ENCODE assay signal across 11 cellular contexts in the genomic region with DNA sequence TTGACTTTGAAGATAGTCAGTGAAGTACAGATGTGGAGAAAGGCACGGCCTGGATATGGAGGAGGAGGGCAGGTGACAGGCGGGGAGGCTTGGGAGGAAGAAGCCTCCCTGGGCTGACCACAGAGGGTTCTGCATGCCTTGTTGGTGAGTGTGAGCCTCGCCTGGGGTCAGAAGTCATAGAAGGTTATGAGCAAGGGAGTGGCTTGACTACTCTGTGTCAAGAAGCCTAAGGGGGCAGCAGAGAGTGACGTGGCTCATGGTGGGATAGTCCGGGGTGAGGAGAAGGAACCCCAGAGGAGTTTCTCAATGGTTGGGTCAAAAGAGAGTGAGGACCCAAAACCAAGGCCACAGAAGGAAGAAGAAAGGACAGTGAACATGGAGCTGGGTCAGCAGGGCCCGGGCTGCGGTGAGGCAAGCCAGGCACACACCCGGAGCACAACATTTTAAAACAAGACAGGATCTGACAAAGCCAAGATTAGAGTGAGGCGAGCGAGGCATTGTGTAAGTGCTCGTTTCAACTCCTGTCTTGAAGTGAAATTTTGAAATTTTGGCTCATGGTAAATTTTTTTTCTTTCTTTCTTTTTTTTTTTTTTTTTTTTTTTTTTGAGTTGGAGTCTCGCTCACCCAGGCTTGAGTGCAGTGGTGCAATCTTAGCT. TPM values are rescaled to one million over a fixed set of nuclear protein-coding genes. Genes with fewer than 3 reads are reported as not detected.
DNase-seq lines count a peak whose midpoint lies in the region; ATAC-seq and TF ChIP-seq lines count a peak whose summit lies in the region.
"Had no signal": no experiment of that assay in that cellular context is flagged by ENCODE, and none has a peak within 500 bp of the region (broad histone marks: within the 10 kb centered on the region; RNA-seq: fewer than 3 reads in every experiment).

No MANE protein-coding gene starts in this region.

- no peaks in the 10 kb centered on the region for H3K36me3 ChIP-seq in OCI-LY1 (ENCODE audit: insufficient read depth, low read length)
- H3K36me3 ChIP-seq in fibroblast of lung (ENCODE audit: control insufficient read depth, insufficient read depth, low read length), result no peaks in the 10 kb centered on the region

- H3F3A ChIP-seq in OCI-LY1 (ENCODE audit: insufficient read depth, low read length), result no peaks in the 10 kb centered on the region

- peaks cover 3% of the 10 kb centered on the region for H3K9me3 Mint-ChIP-seq in activated naive CD4-positive, alpha-beta T cell treated with anti-CD3 and anti-CD28 coated beads, Interleukin-2, amount 10 ng/mL, durations not matched to agents 7 days and 5 days

- no peaks in the 10 kb centered on the region for H3K9me2 ChIP-seq in OCI-LY1 (ENCODE audit: low read depth, low read length)

- H3K4me1 Mint-ChIP-seq in activated naive CD4-positive, alpha-beta T cell treated with anti-CD3 and anti-CD28 coated beads, Interleukin-2, amount 10 ng/mL, durations not matched to agents 7 days and 5 days, result peaks cover 3% of the 10 kb centered on the region

- H3K4me2 ChIP-seq in OCI-LY1 (ENCODE audit: low read length) (no peak overlapping the region), fibroblast of lung (ENCODE audit: extremely low read depth, insufficient read depth, low read length) (no peak overlapping the region)

- H4K20me1 ChIP-seq in OCI-LY1 (ENCODE audit: insufficient read depth, low read length) (no peaks in the 10 kb centered on the region), fibroblast of lung (ENCODE audit: control insufficient read depth, extremely low read depth, insufficient read depth, low read length) (no peaks in the 10 kb centered on the region)

- H3K27ac ChIP-seq in OCI-LY1 (ENCODE audit: low read depth, low read length, poor library complexity, severe bottlenecking), result no peak overlapping the region
- H3K27ac ChIP-seq in fibroblast of lung (ENCODE audit: insufficient read depth, low read length), result no peak overlapping the region

- in situ Hi-C loops in KBM-7 (cut with MboI; ENCODE audit: low pct_unique_long_range_greater_than_20kb, low sequenced_read_pairs), result no loop called here

- H2AFZ ChIP-seq in OCI-LY1 (ENCODE audit: low read length) (no peak overlapping the region), fibroblast of lung (ENCODE audit: low read length) (no peak overlapping the region)

- no peak for ATAC-seq in GM18498 (IDR thresholded peaks at IDR 0.05; ENCODE audit: unreplicated experiment)

- CTCF ChIA-PET in activated naive CD4-positive, alpha-beta T cell treated with anti-CD3 and anti-CD28 coated beads, Interleukin-2, amount 10 ng/mL, durations not matched to agents 7 days and 5 days (lab: Charles Lee), result no interaction called here

- no peaks in the 10 kb centered on the region for H3K4me1 ChIP-seq in OCI-LY1 (ENCODE audit: insufficient read depth, low read length, severe bottlenecking)
- peaks cover 5% of the 10 kb centered on the region for H3K4me1 ChIP-seq in fibroblast of lung (ENCODE audit: control insufficient read depth, extremely low read depth, insufficient read depth, low read length)

- no peak overlapping the region for H3K4me3 Mint-ChIP-seq in activated naive CD4-positive, alpha-beta T cell treated with anti-CD3 and anti-CD28 coated beads, Interleukin-2, amount 10 ng/mL, durations not matched to agents 7 days and 5 days
- H3K4me3 Mint-ChIP-seq: immature natural killer cell had no signal

- H3K4me3 ChIP-seq in OCI-LY1 (ENCODE audit: low read depth, low read length, poor library complexity, severe bottlenecking), result no peak overlapping the region
- H3K4me3 ChIP-seq in fibroblast of lung (replicated peaks in 1 of 4; ENCODE audit: control extremely low read depth in 1 of 4, insufficient read depth in 1 of 4, low read depth in 3 of 4, low read length in 4 of 4), result no peak overlapping the region

- peaks cover 1% of the 10 kb centered on the region for H3K36me3 Mint-ChIP-seq in activated naive CD4-positive, alpha-beta T cell treated with anti-CD3 and anti-CD28 coated beads, Interleukin-2, amount 10 ng/mL, durations not matched to agents 7 days and 5 days
- H3K36me3 Mint-ChIP-seq: immature natural killer cell had no signal

- no peak overlapping the region for H3K9ac ChIP-seq in OCI-LY1 (ENCODE audit: low read length)
- H3K9ac ChIP-seq in fibroblast of lung (ENCODE audit: insufficient read depth, low read length), result no peak overlapping the region

- no peak overlapping the region for H3K27ac Mint-ChIP-seq in activated naive CD4-positive, alpha-beta T cell treated with anti-CD3 and anti-CD28 coated beads, Interleukin-2, amount 10 ng/mL, durations not matched to agents 7 days and 5 days

- H3K9me3 ChIP-seq in OCI-LY1 (ENCODE audit: low read length), result no peaks in the 10 kb centered on the region
- H3K9me3 ChIP-seq in fibroblast of lung (ENCODE audit: control insufficient read depth, insufficient read depth, low read depth, low read length), result no peaks in the 10 kb centered on the region

- H3K79me2 ChIP-seq in OCI-LY1 (ENCODE audit: insufficient read depth, low read length) (no peaks in the 10 kb centered on the region), fibroblast of lung (ENCODE audit: control insufficient read depth, insufficient read depth, low read length) (no peaks in the 10 kb centered on the region)

- H3K27me3 Mint-ChIP-seq in activated naive CD4-positive, alpha-beta T cell treated with anti-CD3 and anti-CD28 coated beads, Interleukin-2, amount 10 ng/mL, durations not matched to agents 7 days and 5 days, result peaks cover 61% of the 10 kb centered on the region

- peaks cover 6% of the 10 kb centered on the region; the same call in 1 of the 2 replicates for H3K27me3 ChIP-seq in OCI-LY1 (ENCODE audit: insufficient read depth, low read length)
- H3K27me3 ChIP-seq in fibroblast of lung (ENCODE audit: control insufficient read depth, insufficient read depth, low read length), result no peaks in the 10 kb centered on the region

- TF ChIP-seq CTCF in OCI-LY1 (IDR thresholded peaks at IDR 0.05; ENCODE audit: low read length) (0 out of 2 replicates have a peak, but pooled peaks have one; percentile 6), fibroblast of lung (conservative IDR thresholded peaks at IDR 0.05 in 1 of 2, IDR thresholded peaks at IDR 0.05 in 1 of 2; ENCODE audit: low read depth in 1 of 2, low read length in 2 of 2) (peak in 1 of 2 donors; percentile 15), GM10266 (IDR thresholded peaks at IDR 0.05; ENCODE audit: control insufficient read depth, insufficient read depth, low read depth, missing control alignments) (no peak)

- DNase-seq in activated naive CD4-positive, alpha-beta T cell treated with anti-CD3 and anti-CD28 coated beads, Interleukin-2, amount 10 ng/mL, durations not matched to agents 7 days and 5 days, result peak; percentile 14
- no peak for DNase-seq in activated naive CD4-positive, alpha-beta T cell treated with anti-CD3 and anti-CD28 coated beads, Interleukin-2, amount 50 U/mL, for 16 hours
- DNase-seq in fibroblast of lung (ENCODE audit: low read depth in 2 of 2), result peak; percentile 25 to 51
- DNase-seq in stimulated activated CD8-positive, alpha-beta memory T cell treated with anti-CD3 and anti-CD28 coated beads, Interleukin-4, amount 100 ng/mL, for 48 hours, result peak; percentile 21
- no peak for DNase-seq in KBM-7
- no peak for DNase-seq in GM10266 (ENCODE audit: extremely low spot score)
- DNase-seq: cortex of kidney, immature natural killer cell, right cardiac atrium had no signal

RNA-seq across cellular contexts. Expression of gene PDGFB, which starts 31.9 kb away (rescaled TPM):
- under 0.01 TPM in 1 of 2 replicates, not detected in the other for total RNA-seq in fibroblast of lung
- 0.03 and 0.50 TPM in 2 replicates for polyA plus RNA-seq in fibroblast of lung
- 0.03 and 0.68 TPM in 2 replicates for polyA plus RNA-seq in fibroblast of lung (2012)
- polyA minus RNA-seq in fibroblast of lung (ENCODE audit: low replicate concordance), result 1.3 TPM in 1 of 2 replicates, not detected in the other

Comparison
In these comparisons a context has a peak if more than half of its experiments do, and no peak if none do; other contexts are left out.
1. DNase-seq: peak in activated naive CD4-positive, alpha-beta T cell treated with anti-CD3 and anti-CD28 coated beads, Interleukin-2, amount 10 ng/mL, durations not matched to agents 7 days and 5 days (single experiment), fibroblast of lung (2 of 2) and stimulated activated CD8-positive, alpha-beta memory T cell treated with anti-CD3 and anti-CD28 coated beads, Interleukin-4, amount 100 ng/mL, for 48 hours (single experiment); none in activated naive CD4-positive, alpha-beta T cell treated with anti-CD3 and anti-CD28 coated beads, Interleukin-2, amount 50 U/mL, for 16 hours (single experiment), KBM-7 (single experiment) and GM10266 (single experiment).